Comparison of ENCODE assay signal across 8 cellular contexts in the genomic region with DNA sequence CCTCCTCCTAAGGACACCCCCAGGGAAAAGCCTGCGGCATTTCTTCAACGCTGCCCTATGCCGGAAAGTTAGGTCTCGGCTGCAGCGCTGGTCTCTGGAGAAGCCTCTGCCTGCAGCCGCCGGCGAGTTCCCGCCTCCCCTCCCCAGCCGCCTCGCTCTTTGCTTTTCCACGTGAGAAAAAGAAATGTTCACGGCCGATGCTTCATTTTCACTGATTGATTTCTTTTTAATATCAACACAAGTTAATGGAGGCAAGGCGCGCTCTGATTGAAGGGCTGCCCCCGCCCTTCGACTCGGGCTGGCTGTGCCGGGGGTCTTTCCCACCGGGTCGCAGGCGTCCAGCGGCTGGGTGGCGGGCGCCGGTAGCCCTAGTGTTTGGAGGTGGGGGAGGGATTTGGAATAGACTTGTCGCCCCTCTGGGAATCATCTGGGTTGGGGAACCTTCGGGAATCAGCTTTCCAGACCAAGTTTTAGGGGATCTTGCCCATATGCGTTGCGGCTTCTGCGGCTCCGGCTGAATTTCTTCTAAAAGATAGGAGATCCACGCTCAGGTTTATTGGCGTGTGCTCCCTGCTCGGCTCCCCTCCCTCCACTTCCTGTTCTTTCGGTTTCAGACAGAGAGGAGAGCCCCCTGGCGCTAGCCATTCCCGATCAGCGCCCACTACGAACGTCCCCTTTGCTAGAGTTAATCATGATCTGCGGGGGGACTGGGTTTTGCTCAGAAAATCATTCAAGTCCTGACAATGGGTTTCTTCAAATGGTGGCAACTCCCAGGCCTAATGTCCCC. TPM values are rescaled to one million over a fixed set of nuclear protein-coding genes. Genes with fewer than 3 reads are reported as not detected.
DNase-seq lines count a peak whose midpoint lies in the region; ATAC-seq and TF ChIP-seq lines count a peak whose summit lies in the region.

No MANE protein-coding gene starts in this region.

- in situ Hi-C loops in SK-MEL-5 (cut with HindIII; ENCODE audit: low pct_unique_long_range_greater_than_20kb, low sequenced_read_pairs): no loop called here

- H3K27ac Mint-ChIP-seq in Caco-2 (ENCODE audit: unreplicated experiment) (peak overlapping the region; percentile 95), natural killer cell (no peak overlapping the region)

- H3K4me1 ChIP-seq in Caco-2: peaks cover 22% of the 10 kb centered on the region
- peaks cover 2% of the 10 kb centered on the region for H3K4me1 ChIP-seq in fibroblast of lung (ENCODE audit: control insufficient read depth, extremely low read depth, insufficient read depth, low read length)
- H3K4me1 ChIP-seq in parathyroid adenoma: peaks cover 7% of the 10 kb centered on the region

- H4K20me1 ChIP-seq in fibroblast of lung (ENCODE audit: control insufficient read depth, extremely low read depth, insufficient read depth, low read length): no peaks in the 10 kb centered on the region

- H3K4me3 Mint-ChIP-seq in Caco-2 (ENCODE audit: unreplicated experiment): peak overlapping the region; percentile 94
- H3K4me3 Mint-ChIP-seq in natural killer cell: no peak overlapping the region

- peak overlapping the region; percentile 42 for H3K9ac ChIP-seq in fibroblast of lung (ENCODE audit: insufficient read depth, low read length)
- H3K9ac ChIP-seq in parathyroid adenoma: no peak overlapping the region

- H3K36me3 Mint-ChIP-seq in Caco-2 (ENCODE audit: insufficient read depth, unreplicated experiment): peaks cover 61% of the 10 kb centered on the region
- H3K36me3 Mint-ChIP-seq in natural killer cell: no peaks in the 10 kb centered on the region

- H3K9me3 Mint-ChIP-seq in Caco-2 (ENCODE audit: unreplicated experiment): no peaks in the 10 kb centered on the region
- H3K9me3 Mint-ChIP-seq in natural killer cell: no peaks in the 10 kb centered on the region

- H3K4me1 Mint-ChIP-seq in Caco-2 (ENCODE audit: low read depth, unreplicated experiment) (peaks cover 15% of the 10 kb centered on the region), natural killer cell (no peaks in the 10 kb centered on the region)

- peak overlapping the region; percentile 64 for H3K4me3 ChIP-seq in Caco-2 (ENCODE audit: low read depth, low read length)
- peak overlapping the region; percentile 67 to 76 (median 71) for H3K4me3 ChIP-seq in fibroblast of lung (replicated peaks in 1 of 4; ENCODE audit: control extremely low read depth in 1 of 4, insufficient read depth in 1 of 4, low read depth in 3 of 4, low read length in 4 of 4)
- peak overlapping the region; percentile 61 for H3K4me3 ChIP-seq in parathyroid adenoma (ENCODE audit: low read depth, low read length)
- no peak overlapping the region for H3K4me3 ChIP-seq in WERI-Rb-1 (ENCODE audit: low read depth, low read length)

- H3K9me3 ChIP-seq in Caco-2 (no peaks in the 10 kb centered on the region), fibroblast of lung (ENCODE audit: control insufficient read depth, insufficient read depth, low read depth, low read length) (no peaks in the 10 kb centered on the region), parathyroid adenoma (ENCODE audit: control insufficient read depth, low read length) (no peaks in the 10 kb centered on the region), WERI-Rb-1 (ENCODE audit: severe bottlenecking) (no peaks in the 10 kb centered on the region)

- H3K79me2 ChIP-seq in fibroblast of lung (ENCODE audit: control insufficient read depth, insufficient read depth, low read length) (peaks cover 3% of the 10 kb centered on the region), parathyroid adenoma (no peaks in the 10 kb centered on the region)

- H3K36me3 ChIP-seq in Caco-2 (ENCODE audit: control insufficient read depth, insufficient read depth, low read length): no peaks in the 10 kb centered on the region
- no peaks in the 10 kb centered on the region for H3K36me3 ChIP-seq in fibroblast of lung (ENCODE audit: control insufficient read depth, insufficient read depth, low read length)
- H3K36me3 ChIP-seq in parathyroid adenoma (ENCODE audit: control insufficient read depth, insufficient read depth, low read length): no peaks in the 10 kb centered on the region
- H3K36me3 ChIP-seq in WERI-Rb-1: no peaks in the 10 kb centered on the region

- intact Hi-C loops in Caco-2 (cut with micrococcal nuclease; ENCODE audit: unreplicated experiment): no loop called here
- intact Hi-C loops in natural killer cell (cut with micrococcal nuclease): no loop called here
- intact Hi-C loops in left colon (cut with DNase I, micrococcal nuclease): loop anchor here in 1 of 2 donors (5.0 kb wide), 1 partner anchor 76 kb away; no protein-coding TSS in a partner anchor

- POLR2A ChIA-PET in Caco-2 (lab: Charles Lee): no interaction called here

- ATAC-seq in natural killer cell: no peak
- no peak for ATAC-seq in left colon

- H3K27ac ChIP-seq in fibroblast of lung (ENCODE audit: insufficient read depth, low read length) (no peak overlapping the region), parathyroid adenoma (no peak overlapping the region), WERI-Rb-1 (no peak overlapping the region)

- peak overlapping the region; percentile 38 for H2AFZ ChIP-seq in fibroblast of lung (ENCODE audit: low read length)
- H2AFZ ChIP-seq in parathyroid adenoma: peak overlapping the region; percentile 59

- H3K4me2 ChIP-seq in fibroblast of lung (ENCODE audit: extremely low read depth, insufficient read depth, low read length): peak overlapping the region; percentile 93
- peak overlapping the region; percentile 73 for H3K4me2 ChIP-seq in parathyroid adenoma (ENCODE audit: low read length)

- CTCF ChIA-PET in Caco-2 (lab: Charles Lee): interaction anchor here (1.5 kb wide), 1 partner anchor 9 kb away, joined by 3 read pairs; no protein-coding TSS in a partner anchor

- no TSS peak for BruUV-seq in Caco-2 (replicated peaks; lab: Mats Ljungman, UMichigan)

- H3K27me3 ChIP-seq in Caco-2 (replicated peaks; ENCODE audit: control insufficient read depth, insufficient read depth, low read length): no peaks in the 10 kb centered on the region
- no peaks in the 10 kb centered on the region for H3K27me3 ChIP-seq in fibroblast of lung (ENCODE audit: control insufficient read depth, insufficient read depth, low read length)
- peaks cover 2% of the 10 kb centered on the region for H3K27me3 ChIP-seq in parathyroid adenoma (ENCODE audit: control insufficient read depth, insufficient read depth, low read length)
- no peaks in the 10 kb centered on the region for H3K27me3 ChIP-seq in WERI-Rb-1 (ENCODE audit: insufficient read depth, low read depth, severe bottlenecking)

- DNase-seq in Caco-2 (no peak), SK-MEL-5 (ENCODE audit: low read depth, low spot score) (peak; percentile 49), fibroblast of lung (ENCODE audit: low read depth in 2 of 2) (peak in 1 of 2 donors; percentile 27), natural killer cell (no peak), superior temporal gyrus (ENCODE audit: extremely low spot score) (no peak), left colon (no peak), WERI-Rb-1 (no peak)

- H3K27me3 Mint-ChIP-seq in Caco-2 (ENCODE audit: insufficient read depth, unreplicated experiment) (no peaks in the 10 kb centered on the region), natural killer cell (ENCODE audit: low read depth in 2 of 2) (peaks cover 45 to 53% of the 10 kb centered on the region in 2 donors)

- TF ChIP-seq CTCF in Caco-2 (IDR thresholded peaks at IDR 0.05; ENCODE audit: insufficient read depth in 1 of 2, low read depth in 1 of 2, low read length in 1 of 2, severe bottlenecking in 1 of 2, unreplicated experiment in 1 of 2) (no peak), fibroblast of lung (conservative IDR thresholded peaks at IDR 0.05 in 1 of 2, IDR thresholded peaks at IDR 0.05 in 1 of 2; ENCODE audit: low read depth in 1 of 2, low read length in 2 of 2) (peak in 1 of 2 donors; percentile 39), parathyroid adenoma (IDR thresholded peaks at IDR 0.05) (no peak), natural killer cell (IDR thresholded peaks at IDR 0.05) (no peak), WERI-Rb-1 (IDR thresholded peaks at IDR 0.05; ENCODE audit: low read depth, low read length) (no peak)

RNA-seq across cellular contexts. Expression of gene NRP2, which starts 4.1 kb away (rescaled TPM):
- total RNA-seq in Caco-2 (2022) (95.6 and 96.9 TPM in 2 replicates), fibroblast of lung (22.9 and 28.7 TPM in 2 replicates), natural killer cell (under 1 TPM in 1 of 3 donors, not detected in 2; 0.40 TPM), left colon (10 to 100 TPM in 1 of 2 donors, 1 to 10 TPM in 1; 3.8 to 42.6 TPM)
- 174 and 204 TPM in 2 replicates for total RNA-seq in SK-MEL-5 (2014; rRNA removed; shearing (Covaris generic))
- polyA plus RNA-seq in SK-MEL-5 (2015; cell fraction: cytosol; rRNA removed): 206 and 239 TPM in 2 replicates
- 83.4 and 104 TPM in 2 replicates for polyA plus RNA-seq in SK-MEL-5 (2015; cell fraction: nucleus; rRNA removed)
- 16.6 and 23.9 TPM in 2 replicates for polyA plus RNA-seq in fibroblast of lung
- polyA plus RNA-seq in fibroblast of lung (2012): 12.5 and 15.7 TPM in 2 replicates
- 77.2 and 77.3 TPM in 2 replicates for polyA minus RNA-seq in fibroblast of lung (ENCODE audit: low replicate concordance)
